3 cellular contexts compared by ENCODE assay signal in genomic region chr5:953535-954449, GRCh38.
TF ChIP-seq lines count a peak whose summit lies in the region.

No MANE protein-coding gene starts in this region.

TF ChIP-seq in SK-N-SH, 30 proteins besides CTCF, POLR2A, EP300 and RAD21:
- no peak for TF ChIP-seq EZH2phosphoT487 (IDR thresholded peaks at IDR 0.05; ENCODE audit: borderline replicate concordance, low read depth)
- TF ChIP-seq IRF3 (IDR thresholded peaks at IDR 0.05; ENCODE audit: low read depth, low read length): no peak
- TF ChIP-seq MAX (IDR thresholded peaks at IDR 0.05; ENCODE audit: low read depth): no peak

TF ChIP-seq in SK-N-SH treated with all-trans-retinoic acid at 6 μM for 48 hours, 23 proteins besides CTCF, POLR2A, EP300 and RAD21:
- TF ChIP-seq ZFP3 (CRISPR knock-in tag; IDR thresholded peaks at IDR 0.05) (no peak), CSDC2 (CRISPR knock-in tag; IDR thresholded peaks at IDR 0.05) (no peak), SNAI2 (CRISPR knock-in tag; IDR thresholded peaks at IDR 0.05) (no peak), CREB5 (CRISPR knock-in tag; IDR thresholded peaks at IDR 0.05; ENCODE audit: low read depth) (no peak), ARNTL (CRISPR knock-in tag; IDR thresholded peaks at IDR 0.05; ENCODE audit: borderline replicate concordance, low read depth) (no peak), GLIS3 (CRISPR knock-in tag; IDR thresholded peaks at IDR 0.05) (no peak), ZFP30 (CRISPR knock-in tag; IDR thresholded peaks at IDR 0.05) (no peak), ZNF565 (CRISPR knock-in tag; conservative IDR thresholded peaks at IDR 0.05; ENCODE audit: low read depth) (no peak), ZNF8 (CRISPR knock-in tag; IDR thresholded peaks at IDR 0.05) (no peak), ISL1 (CRISPR knock-in tag; IDR thresholded peaks at IDR 0.05) (no peak), TOX (CRISPR knock-in tag; IDR thresholded peaks at IDR 0.05; ENCODE audit: borderline replicate concordance) (no peak), TCF4 (CRISPR knock-in tag; IDR thresholded peaks at IDR 0.05; ENCODE audit: borderline replicate concordance) (no peak), CSRNP3 (CRISPR knock-in tag; IDR thresholded peaks at IDR 0.05) (no peak)

TF ChIP-seq in IMR-90, 13 proteins besides CTCF, POLR2A, EP300 and RAD21:
- TF ChIP-seq CEBPB (IDR thresholded peaks at IDR 0.05; ENCODE audit: low read depth, low read length): no peak
